Comparison of ENCODE assay signal across 9 cellular contexts in the genomic region with DNA sequence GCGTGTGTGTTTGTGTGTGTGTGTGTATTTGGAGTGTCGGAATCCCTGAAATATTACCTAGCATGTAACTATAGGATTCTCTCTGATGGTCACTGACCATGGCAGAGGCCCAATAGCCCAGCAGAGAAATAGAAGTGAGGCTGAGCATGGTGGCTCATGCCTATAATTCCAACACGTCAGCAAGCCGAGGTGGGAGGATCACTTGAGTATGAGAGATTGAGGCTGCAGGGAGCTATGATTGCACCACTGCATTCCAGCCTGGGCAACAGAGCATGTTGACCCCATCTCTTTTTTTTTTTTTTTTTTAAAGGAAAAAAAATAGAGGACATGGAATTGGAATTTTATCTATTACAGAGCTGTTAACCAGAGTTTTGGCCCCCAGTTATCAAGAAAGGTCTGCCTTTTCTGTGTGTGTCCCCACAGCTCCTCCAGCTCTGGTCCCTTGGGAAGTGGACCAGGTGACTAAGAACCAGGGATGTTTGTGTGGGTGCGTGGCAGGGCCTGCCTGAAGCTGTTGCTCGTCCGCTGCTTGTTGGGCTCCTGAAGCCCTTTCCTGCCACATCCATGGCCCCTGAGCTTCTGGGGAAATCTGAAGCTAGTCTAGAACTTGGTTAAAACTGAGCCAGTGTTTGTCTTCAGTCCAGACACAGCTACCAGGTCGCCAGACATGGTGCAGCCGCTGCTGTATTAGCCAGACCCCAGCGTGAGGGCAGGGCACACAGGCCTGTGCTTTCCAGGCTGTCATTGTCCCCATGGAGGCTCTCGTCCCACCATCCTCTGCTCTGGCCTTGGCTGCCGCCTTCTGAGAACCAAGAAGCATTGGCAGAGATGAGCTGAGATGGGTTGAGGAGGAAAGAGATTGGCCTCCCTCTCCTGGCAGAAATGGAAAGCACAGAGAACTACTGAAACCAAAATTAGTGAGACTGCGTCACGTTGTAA. TPM values are rescaled to one million over a fixed set of nuclear protein-coding genes. Genes with fewer than 3 reads are reported as not detected.
DNase-seq lines count a peak whose midpoint lies in the region; ATAC-seq, FAIRE-seq and TF ChIP-seq lines count a peak whose summit lies in the region.
"Had no signal": no experiment of that assay in that cellular context is flagged by ENCODE, and none has a peak within 500 bp of the region (broad histone marks: within the 10 kb centered on the region; RNA-seq: fewer than 3 reads in every experiment).

No MANE protein-coding gene starts in this region.

- no peaks in the 10 kb centered on the region for H3K36me3 ChIP-seq in GM12878 (ENCODE audit: control insufficient read depth in 2 of 2, insufficient read depth in 2 of 2, low read length in 1 of 2)

- 29% methylated on average over 14 of the region's 14 CpGs for WGBS in GM12878 (ENCODE audit: insufficient coverage, insufficient replicate concordance, low lambda C conversion rate, missing lambda C conversion rate)

- H3K79me2 ChIP-seq in GM12878 (ENCODE audit: control insufficient read depth, insufficient read depth, low read length) = no peaks in the 10 kb centered on the region

- TF ChIP-seq CTCF in C4-2B (conservative IDR thresholded peaks at IDR 0.05) (peak; percentile 80), NB4 (IDR thresholded peaks at IDR 0.05; ENCODE audit: low read depth, low read length) (no peak), GM12878 (IDR thresholded peaks at IDR 0.05 in 2 of 3, conservative IDR thresholded peaks at IDR 0.05 in 1 of 3; ENCODE audit: control insufficient read depth in 2 of 3, extremely low read depth in 1 of 3, insufficient read depth in 1 of 3, low read depth in 3 of 3, low read length in 3 of 3) (peak in 1 of 3 experiments; percentile 24; a peak in 2 of 6 replicates)

- peak; percentile 10 for DNase-seq in NB4 (ENCODE audit: low read depth)
- no peak for DNase-seq in GM12878 (ENCODE audit: low read depth, low spot score)
- no peak for DNase-seq in GF-D8 (lab: John Stamatoyannopoulos, UW)
- no peak for DNase-seq in NCI-H2029 treated with DMSO at 0.1 percent for 48 hours (lab: John Stamatoyannopoulos, UW)

- H3K4me1 ChIP-seq in GM12878 (ENCODE audit: control insufficient read depth, insufficient read depth, low read length) = no peaks in the 10 kb centered on the region

- CTCF ChIA-PET in GM12878 (lab: Yijun Ruan, JAX) = interaction anchor here (0.6 to 1.7 kb wide), 3 partner anchors 15 to 129 kb away, joined by 3 to 6 read pairs (median 3); no protein-coding TSS in a partner anchor

- TF ChIP-seq POLR2A in NB4 (IDR thresholded peaks at IDR 0.05; ENCODE audit: extremely low read depth, insufficient read length) (no peak), GM12878 (IDR thresholded peaks at IDR 0.05; ENCODE audit: low read depth, low read length) (no peak)

- RAD21 ChIA-PET in GM12878 (lab: Charles Lee; ENCODE audit: unreplicated experiment) = interaction anchor here (0.7 kb wide), 1 partner anchor 553 kb away, joined by 3 read pairs; no protein-coding TSS in a partner anchor

- H3K4me3 ChIP-seq in NB4 (ENCODE audit: low read depth, low read length) (no peak overlapping the region), GM12878 (no peak overlapping the region)

- no peak overlapping the region for H3K27ac ChIP-seq in C4-2B
- H3K27ac ChIP-seq in GM12878 (ENCODE audit: control insufficient read depth, insufficient read depth) = no peak overlapping the region
- peak overlapping the region; percentile 60 for H3K27ac ChIP-seq in temporal lobe (ENCODE audit: low read depth, low read length)

- 0 out of 2 replicates have a peak, but pooled peaks have one; percentile 24 for TF ChIP-seq RAD21 in GM12878 (IDR thresholded peaks at IDR 0.05; ENCODE audit: insufficient read depth, low read depth, low read length)

- ATAC-seq in GM12878 (0 out of 3 replicates have a peak, but pooled peaks have one; percentile 21), HG03432 (IDR thresholded peaks at IDR 0.05; ENCODE audit: unreplicated experiment) (no peak)

- intact Hi-C loops in GM12878 (cut with micrococcal nuclease; ENCODE audit: unreplicated experiment) = no loop called here

- H3K9ac ChIP-seq in GM12878 (ENCODE audit: control insufficient read depth, insufficient read depth, low read length) = no peak overlapping the region

- H3K4me2 ChIP-seq in GM12878 (ENCODE audit: control insufficient read depth, insufficient read depth) = no peak overlapping the region

- BruUV-seq in GM12878 (replicated peaks; lab: Mats Ljungman, UMichigan) = no TSS peak

- POLR2A ChIA-PET in GM12878 (lab: Charles Lee) = no interaction called here

- H4K20me1 ChIP-seq in GM12878 (ENCODE audit: control insufficient read depth, insufficient read depth) = no peaks in the 10 kb centered on the region

- SMC1A ChIA-PET in GM12878 (lab: Charles Lee; ENCODE audit: uncharacterized antibody, unreplicated experiment) = interaction anchor here (0.5 to 1.2 kb wide), 2 partner anchors 9 to 322 kb away, joined by 3 to 4 read pairs; no protein-coding TSS in a partner anchor

- no peaks in the 10 kb centered on the region for H3K9me3 ChIP-seq in GM12878 (replicated peaks; ENCODE audit: control insufficient read depth, insufficient read depth, low read length)

- in situ Hi-C loops in GM12878 (cut with MboI) = no loop called here

- no peak overlapping the region for H2AFZ ChIP-seq in GM12878 (ENCODE audit: control insufficient read depth, low read depth, low read length)

- FAIRE-seq in GM12878 (lab: Jason Lieb, UNC) (no peak), islet of Langerhans (lab: Jason Lieb, UNC) (peak; percentile 49)
- FAIRE-seq: endothelial cell of umbilical vein had no signal

- H3K27me3 ChIP-seq in GM12878 (replicated peaks in 1 of 2; ENCODE audit: control insufficient read depth in 2 of 2, insufficient read depth in 2 of 2, low read length in 1 of 2) = peaks cover 2% of the 10 kb centered on the region in 2 experiments; a peak in 3 of 4 replicates

- no peak for TF ChIP-seq EP300 in GM12878 (IDR thresholded peaks at IDR 0.05; ENCODE audit: borderline replicate concordance in 1 of 2, control insufficient read depth in 1 of 2, low read depth in 2 of 2, low read length in 2 of 2)

TF ChIP-seq in GM12878, 131 proteins besides CTCF, POLR2A, EP300 and RAD21 (continues in another document):
- TF ChIP-seq TAF1 (IDR thresholded peaks at IDR 0.05; ENCODE audit: borderline replicate concordance, low read depth, low read length) = no peak
- TF ChIP-seq, protein P1, sequence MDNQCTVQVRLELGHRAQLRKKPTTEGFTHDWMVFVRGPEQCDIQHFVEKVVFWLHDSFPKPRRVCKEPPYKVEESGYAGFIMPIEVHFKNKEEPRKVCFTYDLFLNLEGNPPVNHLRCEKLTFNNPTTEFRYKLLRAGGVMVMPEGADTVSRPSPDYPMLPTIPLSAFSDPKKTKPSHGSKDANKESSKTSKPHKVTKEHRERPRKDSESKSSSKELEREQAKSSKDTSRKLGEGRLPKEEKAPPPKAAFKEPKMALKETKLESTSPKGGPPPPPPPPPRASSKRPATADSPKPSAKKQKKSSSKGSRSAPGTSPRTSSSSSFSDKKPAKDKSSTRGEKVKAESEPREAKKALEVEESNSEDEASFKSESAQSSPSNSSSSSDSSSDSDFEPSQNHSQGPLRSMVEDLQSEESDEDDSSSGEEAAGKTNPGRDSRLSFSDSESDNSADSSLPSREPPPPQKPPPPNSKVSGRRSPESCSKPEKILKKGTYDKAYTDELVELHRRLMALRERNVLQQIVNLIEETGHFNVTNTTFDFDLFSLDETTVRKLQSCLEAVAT (IDR thresholded peaks at IDR 0.05) = no peak
- no peak for TF ChIP-seq PML (IDR thresholded peaks at IDR 0.05; ENCODE audit: low read length)
- no peak for TF ChIP-seq BACH1 (IDR thresholded peaks at IDR 0.05; ENCODE audit: borderline replicate concordance)

RNA-seq across cellular contexts. Expression of a gene that starts 25.5 kb away (rescaled TPM):
- total RNA-seq in GM12878 (2013; cell fraction: nucleolus; rRNA removed) = not detected in 2 replicates
- total RNA-seq in GM12878 (2014; rRNA removed) (not detected in 2 replicates), GM12878 (2014; rRNA removed; fragmentation: Illumina TruSeq; extraction: Trizol) (not detected in 2 replicates), GM12878 (2021) (not detected in 2 replicates), temporal lobe (not detected)
- not detected for polyA plus RNA-seq in GM12878 (2011; ENCODE audit: low read depth)
- polyA plus RNA-seq in GM12878 (2011; rRNA removed) (not detected in 2 replicates), GM12878 (2014; fragmentation: Illumina TruSeq; extraction: Trizol) (not detected in 2 replicates), GM12878 (2014; fragmentation: Nextera tagmentation; extraction: Ambion mirVana) (not detected), GM12878 (2014; rRNA removed) (not detected in 2 replicates), GM12878 (2016; fragmentation: Nextera tagmentation; extraction: Ambion mirVana) (not detected)
- polyA plus RNA-seq in GM12878 (2011; cell fraction: cytosol; rRNA removed) = not detected in 2 replicates
- not detected in 2 replicates for polyA plus RNA-seq in GM12878 (2011; cell fraction: nucleus; rRNA removed)
- polyA plus RNA-seq in GM12878 (2012) = not detected in 2 replicates
- polyA minus RNA-seq in GM12878 (2011; rRNA and poly(A)+ RNA removed) = not detected in 2 replicates
- polyA minus RNA-seq in GM12878 (2011; cell fraction: cytosol; rRNA and poly(A)+ RNA removed) = not detected in 2 replicates
- polyA minus RNA-seq in GM12878 (2011; cell fraction: nucleus; rRNA and poly(A)+ RNA removed) = not detected in 2 replicates
- total RNA-seq: endothelial cell of umbilical vein had no signal
- polyA plus RNA-seq: endothelial cell of umbilical vein had no signal

RNA-seq across cellular contexts. Expression of a gene that starts 58.8 kb away (rescaled TPM):
- total RNA-seq in GM12878 (2013; cell fraction: nucleolus; rRNA removed) = not detected in 2 replicates
- total RNA-seq in GM12878 (2014; rRNA removed) (not detected in 2 replicates), GM12878 (2014; rRNA removed; fragmentation: Illumina TruSeq; extraction: Trizol) (not detected in 2 replicates), GM12878 (2021) (0.69 and 0.85 TPM in 2 replicates), temporal lobe (6.4 TPM)
- not detected for polyA plus RNA-seq in GM12878 (2011; ENCODE audit: low read depth)
- polyA plus RNA-seq in GM12878 (2011; rRNA removed) (not detected in 2 replicates), GM12878 (2014; fragmentation: Illumina TruSeq; extraction: Trizol) (not detected in 2 replicates), GM12878 (2014; fragmentation: Nextera tagmentation; extraction: Ambion mirVana) (not detected), GM12878 (2014; rRNA removed) (not detected in 2 replicates), GM12878 (2016; fragmentation: Nextera tagmentation; extraction: Ambion mirVana) (not detected)
- polyA plus RNA-seq in GM12878 (2011; cell fraction: cytosol; rRNA removed) = 0.03 and 0.05 TPM in 2 replicates
- not detected in 2 replicates for polyA plus RNA-seq in GM12878 (2011; cell fraction: nucleus; rRNA removed)
- polyA plus RNA-seq in GM12878 (2012) = not detected in 2 replicates
- polyA minus RNA-seq in GM12878 (2011; rRNA and poly(A)+ RNA removed) = not detected in 2 replicates
- polyA minus RNA-seq in GM12878 (2011; cell fraction: cytosol; rRNA and poly(A)+ RNA removed) = not detected in 2 replicates
- polyA minus RNA-seq in GM12878 (2011; cell fraction: nucleus; rRNA and poly(A)+ RNA removed) = not detected in 2 replicates
- total RNA-seq: endothelial cell of umbilical vein had no signal
- polyA plus RNA-seq: endothelial cell of umbilical vein had no signal
